Comparison of ENCODE assay signal across 8 cellular contexts in the genomic region with DNA sequence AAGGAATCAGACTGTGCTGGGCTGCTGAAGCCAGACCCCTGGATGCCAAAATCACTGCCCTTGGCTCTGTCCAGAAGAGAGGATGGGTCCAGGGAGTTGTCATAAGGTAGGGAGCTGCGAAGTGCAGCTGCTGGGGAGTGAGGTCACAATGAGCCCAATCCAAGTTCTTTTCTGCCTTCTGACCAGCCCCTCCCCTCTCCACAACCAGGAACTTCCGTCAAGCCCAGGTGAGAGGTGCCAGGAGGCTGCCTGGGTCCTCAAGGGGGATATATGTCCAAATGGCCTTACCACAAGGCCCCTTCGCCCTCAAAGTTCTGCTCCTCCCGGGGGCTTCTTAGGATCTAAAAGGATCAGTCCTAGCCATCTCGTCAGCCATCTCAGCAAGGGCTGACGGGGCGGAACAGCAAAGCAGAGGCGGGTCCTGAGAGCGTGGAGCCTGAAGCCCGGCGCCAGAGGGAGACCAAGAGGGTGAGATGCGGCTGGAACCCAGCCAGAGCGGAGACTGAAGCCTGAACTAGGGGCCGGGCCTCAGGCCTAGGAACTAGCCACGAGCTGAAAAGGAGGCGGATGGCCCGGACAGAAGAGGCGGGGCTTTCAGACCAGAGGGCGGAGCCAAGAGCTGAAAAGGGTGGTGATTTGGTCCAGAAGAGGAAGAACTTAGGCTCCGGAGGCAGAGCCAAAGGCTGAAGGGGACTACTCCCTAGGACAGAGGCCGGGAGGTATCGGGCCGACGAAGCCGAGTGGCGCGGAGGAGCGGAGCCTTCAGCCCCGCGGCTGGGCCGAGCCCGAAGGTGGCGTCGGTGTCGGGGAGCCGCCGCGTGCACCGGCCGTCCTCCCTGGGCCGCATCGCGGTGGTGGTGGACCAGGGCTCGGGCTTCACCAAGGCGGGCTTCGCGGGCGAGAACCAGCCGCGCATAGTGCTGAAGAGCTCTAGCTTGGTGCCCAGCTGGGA. TPM values are rescaled to one million over a fixed set of nuclear protein-coding genes. Genes with fewer than 3 reads are reported as not detected.
DNase-seq lines count a peak whose midpoint lies in the region; ATAC-seq and TF ChIP-seq lines count a peak whose summit lies in the region.

ACTL10 (plus strand) TSS at position 651 of the 952 bp plus-strand sequence. CDS start 555 bp downstream, outside the sequence.

- peak within 1 kb of the TSS; percentile 90 to 97 (median 94) for H3K27ac Mint-ChIP-seq in CD8-positive, alpha-beta memory T cell

- peaks cover 34 to 54% (median 37%) of the 10 kb centered on the region in 3 donors for H3K4me1 Mint-ChIP-seq in CD8-positive, alpha-beta memory T cell

- peak in 3 of 6 experiments; percentile 32 to 51 (median 48) for TF ChIP-seq CTCF in Peyer's patch (IDR thresholded peaks at IDR 0.05)

- DNase-seq in CD8-positive, alpha-beta memory T cell = peak; percentile 52 to 88 (median 72)
- peak; percentile 100 for DNase-seq in HK-2 (ENCODE audit: unreplicated experiment)
- DNase-seq in Peyer's patch = peak; percentile 97 to 99 (median 98)
- peak; percentile 54 to 68 for DNase-seq in activated T-helper 1 cell treated with anti-CD3 and anti-CD28 coated beads, Interleukin-2, amount 50 U/mL, for 16 hours (ENCODE audit: low read depth in 1 of 2, low spot score in 1 of 2)
- DNase-seq in fibroblast of gingiva (ENCODE audit: low read depth) = peak; percentile 98
- peak; percentile 88 for DNase-seq in myocyte (ENCODE audit: low read depth)
- DNase-seq in stimulated activated CD8-positive, alpha-beta memory T cell treated with anti-CD3 and anti-CD28 coated beads, Interleukin-7, amount 100 ng/mL, for 4 hours (ENCODE audit: low read depth in 2 of 2) = peak; percentile 64 to 73

- H3K27ac ChIP-seq in CD8-positive, alpha-beta memory T cell (ENCODE audit: low read depth, low read length) = peak within 1 kb of the TSS; percentile 43
- peak within 1 kb of the TSS; percentile 84 to 95 (median 93) for H3K27ac ChIP-seq in Peyer's patch

- POLR2A ChIA-PET in CD8-positive, alpha-beta memory T cell (lab: Charles Lee) = interaction anchor here (0.5 to 4.4 kb wide), 10 partner anchors 12 to 223 kb away, joined by 3 to 24 read pairs (median 4); partner anchors contain the start of genes CBFA2T2, SNTA1 and ZNF341

- H3K4me1 ChIP-seq in CD8-positive, alpha-beta memory T cell (ENCODE audit: insufficient read depth, low read length) = peaks cover 33% of the 10 kb centered on the region
- H3K4me1 ChIP-seq in Peyer's patch = peaks cover 0 to 40% (median 10%) of the 10 kb centered on the region in 4 donors

- H3K4me3 ChIP-seq in CD8-positive, alpha-beta memory T cell (ENCODE audit: low read length) = peak within 1 kb of the TSS; percentile 77
- peak within 1 kb of the TSS; percentile 63 to 75 (median 66) for H3K4me3 ChIP-seq in Peyer's patch

- H3K36me3 Mint-ChIP-seq in CD8-positive, alpha-beta memory T cell = peaks cover 0 to 5% (median 0%) of the 10 kb centered on the region in 3 donors

- H3K4me3 Mint-ChIP-seq in CD8-positive, alpha-beta memory T cell = peak within 1 kb of the TSS; percentile 88 to 96 (median 94)

- H3K9me3 Mint-ChIP-seq in CD8-positive, alpha-beta memory T cell = no peaks in the 10 kb centered on the region

- peak; percentile 87 to 96 for TF ChIP-seq POLR2A in Peyer's patch (IDR thresholded peaks at IDR 0.05)

- peak; percentile 56 for ATAC-seq in GM19452 (IDR thresholded peaks at IDR 0.05; ENCODE audit: unreplicated experiment)

- CTCF ChIA-PET in CD8-positive, alpha-beta memory T cell (lab: Charles Lee) = interaction anchor here (0.6 to 7.2 kb wide), 25 partner anchors 8 to 265 kb away, joined by 3 to 103 read pairs (median 5); partner anchors contain the start of genes CBFA2T2, CDK5RAP1, E2F1 and ZNF341

- no peaks in the 10 kb centered on the region for H3K27me3 ChIP-seq in CD8-positive, alpha-beta memory T cell (ENCODE audit: insufficient read depth, low read length, poor library complexity, severe bottlenecking)
- no peaks in the 10 kb centered on the region for H3K27me3 ChIP-seq in Peyer's patch

- no peaks in the 10 kb centered on the region for H3K9me3 ChIP-seq in CD8-positive, alpha-beta memory T cell (ENCODE audit: low read length)
- H3K9me3 ChIP-seq in Peyer's patch = no peaks in the 10 kb centered on the region

- H3K27me3 Mint-ChIP-seq in CD8-positive, alpha-beta memory T cell = no peaks in the 10 kb centered on the region

- no peaks in the 10 kb centered on the region for H3K36me3 ChIP-seq in CD8-positive, alpha-beta memory T cell (ENCODE audit: insufficient read depth, low read length)
- H3K36me3 ChIP-seq in Peyer's patch = peaks cover 0 to 12% (median 0%) of the 10 kb centered on the region in 3 donors

RNA-seq across cellular contexts. Expression of gene ACTL10, which starts in this region (rescaled TPM):
- 1 to 10 TPM; 3.8 to 4.6 TPM for total RNA-seq in CD8-positive, alpha-beta memory T cell
- polyA plus RNA-seq in CD8-positive, alpha-beta memory T cell = 6.6 TPM
- total RNA-seq in Peyer's patch (1 to 10 TPM in 3 of 4 donors, not detected in 1; 1.2 to 3.1 (median 2.5) TPM), myocyte (0.10 TPM in 1 of 2 replicates, not detected in the other)
- polyA plus RNA-seq in myocyte (2012) = 0.52 TPM

Comparison
In these comparisons a context has a peak if more than half of its experiments do, and no peak if none do; other contexts are left out.
1. Peak in every context shown above with its lines: DNase-seq, ATAC-seq, H3K4me3 ChIP-seq and H3K27ac ChIP-seq.
2. Peak in DNase-seq in myocyte; RNA of the gene not detected or under 1 TPM.